Comparison of ENCODE assay signal across 1 cellular context in genomic region chr1:224169876-224170275, GRCh38.
TF ChIP-seq lines count a peak whose summit lies in the region.

No MANE protein-coding gene starts in this region.

TF ChIP-seq in H1, 55 proteins besides CTCF, POLR2A, EP300 and RAD21:
- TF ChIP-seq SP1 (IDR thresholded peaks at IDR 0.05; ENCODE audit: low read depth, low read length) (no peak), HDAC2 (IDR thresholded peaks at IDR 0.05; ENCODE audit: borderline replicate concordance in 1 of 2, low read depth in 2 of 2, low read length in 2 of 2) (no peak), POLR2AphosphoS5 (IDR thresholded peaks at IDR 0.05; ENCODE audit: low read depth, low read length) (no peak), E2F6 (IDR thresholded peaks at IDR 0.05) (no peak), GABPA (IDR thresholded peaks at IDR 0.05; ENCODE audit: borderline replicate concordance, insufficient read depth, low read length) (no peak)
